ENCODE assay signal across 8 cellular contexts in genomic region chr5:140240987-140241706, GRCh38.
DNase-seq lines count a peak whose midpoint lies in the region; ATAC-seq and TF ChIP-seq lines count a peak whose summit lies in the region.

No MANE protein-coding gene starts in this region.

- H3K4me1 Mint-ChIP-seq in CD8-positive, alpha-beta T cell (ENCODE audit: low read depth): peaks cover 11% of the 10 kb centered on the region
- H3K4me1 Mint-ChIP-seq in CD4-positive, alpha-beta memory T cell: peaks cover 9 to 13% (median 11%) of the 10 kb centered on the region in 4 donors

- no peak overlapping the region for H3K27ac Mint-ChIP-seq in CD8-positive, alpha-beta T cell
- no peak overlapping the region for H3K27ac Mint-ChIP-seq in CD4-positive, alpha-beta memory T cell

- H3K4me3 ChIP-seq in CD8-positive, alpha-beta T cell (ENCODE audit: low read depth, low read length): no peak overlapping the region
- no peak overlapping the region for H3K4me3 ChIP-seq in CD4-positive, alpha-beta memory T cell (ENCODE audit: low read length in 2 of 2)

- H3K27me3 ChIP-seq in CD8-positive, alpha-beta T cell (ENCODE audit: insufficient read depth, low read length): no peaks in the 10 kb centered on the region
- no peaks in the 10 kb centered on the region for H3K27me3 ChIP-seq in CD4-positive, alpha-beta memory T cell (ENCODE audit: insufficient read depth, low read length)

- CTCF ChIA-PET in HEK293T (lab: Yijun Ruan, JAX): interaction anchor here (0.9 to 10.4 kb wide), 11 partner anchors 11 to 132 kb away, joined by 3 to 174 read pairs (median 6); partner anchors contain the start of gene HBEGF
- CTCF ChIA-PET in CD8-positive, alpha-beta T cell (lab: Charles Lee): interaction anchor here (1.3 to 14.5 kb wide), 6 partner anchors 13 to 118 kb away, joined by 4 to 337 read pairs (median 8); partner anchors contain the start of gene HBEGF
- CTCF ChIA-PET in CD4-positive, alpha-beta memory T cell (lab: Charles Lee; ENCODE audit: partially characterized antibody): interaction anchor here (0.8 to 17.3 kb wide), 8 partner anchors 9 to 127 kb away, joined by 3 to 518 read pairs (median 10); partner anchors contain the start of gene HBEGF

- H3K36me3 Mint-ChIP-seq in CD8-positive, alpha-beta T cell: peaks cover 19% of the 10 kb centered on the region
- H3K36me3 Mint-ChIP-seq in CD4-positive, alpha-beta memory T cell: peaks cover 5 to 14% of the 10 kb centered on the region in 2 donors

- peaks cover 10% of the 10 kb centered on the region for H3K4me1 ChIP-seq in CD8-positive, alpha-beta T cell (ENCODE audit: insufficient read depth, low read length)
- peaks cover 10% of the 10 kb centered on the region for H3K4me1 ChIP-seq in CD4-positive, alpha-beta memory T cell (ENCODE audit: insufficient read depth, low read length)

- DNase-seq in HEK293T (ENCODE audit: extremely low spot score) (peak; percentile 72), RKO (ENCODE audit: low spot score) (peak; percentile 54), mucosa of gallbladder (ENCODE audit: low spot score) (peak; percentile 92), activated T-cell treated with anti-CD3 and anti-CD28 coated beads for 4 hours (no peak), HuH-7.5 (ENCODE audit: low spot score) (no peak)
- no peak for DNase-seq in CD8-positive, alpha-beta T cell
- DNase-seq in CD4-positive, alpha-beta memory T cell: no peak

- intact Hi-C loops in CD8-positive, alpha-beta T cell (cut with DNase I, micrococcal nuclease): loop anchor here (1.0 kb wide), 2 partner anchors 110 to 116 kb away; no protein-coding TSS in a partner anchor
- intact Hi-C loops in CD4-positive, alpha-beta memory T cell (cut with micrococcal nuclease): loop anchor here (1.0 kb wide), 1 partner anchor 110 kb away; no protein-coding TSS in a partner anchor

- H3K9me3 ChIP-seq in CD8-positive, alpha-beta T cell (ENCODE audit: low read length): no peaks in the 10 kb centered on the region
- no peaks in the 10 kb centered on the region for H3K9me3 ChIP-seq in CD4-positive, alpha-beta memory T cell (ENCODE audit: control insufficient read depth in 1 of 2, low read length in 2 of 2)

- ATAC-seq in esophagus mucosa: peak; percentile 57
- no peak for ATAC-seq in CD8-positive, alpha-beta T cell

- no peaks in the 10 kb centered on the region for H3K36me3 ChIP-seq in CD8-positive, alpha-beta T cell (ENCODE audit: insufficient read depth, low read length)
- peaks cover 7% of the 10 kb centered on the region for H3K36me3 ChIP-seq in CD4-positive, alpha-beta memory T cell (ENCODE audit: insufficient read depth, low read length)

- POLR2A ChIA-PET in HEK293T (lab: Yijun Ruan, JAX): interaction anchor here (1.4 to 8.4 kb wide), 4 partner anchors 62 to 114 kb away, joined by 3 to 117 read pairs (median 7); partner anchors contain the start of genes HBEGF and PFDN1
- POLR2A ChIA-PET in CD8-positive, alpha-beta T cell (lab: Charles Lee): no interaction called here
- POLR2A ChIA-PET in CD4-positive, alpha-beta memory T cell (lab: Charles Lee; ENCODE audit: partially characterized antibody): no interaction called here

- no peak overlapping the region for H3K4me3 Mint-ChIP-seq in CD8-positive, alpha-beta T cell
- H3K4me3 Mint-ChIP-seq in CD4-positive, alpha-beta memory T cell: no peak overlapping the region

- no peaks in the 10 kb centered on the region for H3K9me3 Mint-ChIP-seq in CD8-positive, alpha-beta T cell
- H3K9me3 Mint-ChIP-seq in CD4-positive, alpha-beta memory T cell: no peaks in the 10 kb centered on the region

- no peak overlapping the region for H3K27ac ChIP-seq in CD8-positive, alpha-beta T cell (ENCODE audit: low read depth, low read length)
- H3K27ac ChIP-seq in CD4-positive, alpha-beta memory T cell (ENCODE audit: low read depth, low read length): no peak overlapping the region

- TF ChIP-seq CTCF in CD8-positive, alpha-beta T cell (IDR thresholded peaks at IDR 0.05): no peak

- H3K27me3 Mint-ChIP-seq in CD8-positive, alpha-beta T cell (ENCODE audit: low read depth): no peaks in the 10 kb centered on the region
- no peaks in the 10 kb centered on the region for H3K27me3 Mint-ChIP-seq in CD4-positive, alpha-beta memory T cell

TF ChIP-seq in HEK293T, 16 proteins besides CTCF, POLR2A, EP300 and RAD21:
- no peak for TF ChIP-seq ELF4 (IDR thresholded peaks at IDR 0.05)
- peak; percentile 95 for TF ChIP-seq PKNOX1 (IDR thresholded peaks at IDR 0.05)

Comparison
In these comparisons a context has a peak if more than half of its experiments do, and no peak if none do; other contexts are left out.
1. DNase-seq: peak in HEK293T (single experiment), RKO (single experiment) and mucosa of gallbladder (single experiment); none in CD8-positive, alpha-beta T cell (0 of 7), activated T-cell treated with anti-CD3 and anti-CD28 coated beads for 4 hours (single experiment), HuH-7.5 (single experiment) and CD4-positive, alpha-beta memory T cell (0 of 5).